ENCODE assay signal across 8 cellular contexts in genomic region chr1:87292684-87293493, GRCh38.
A peak's percentile ranks its signal among the peaks of the same experiment; 100 is the strongest.
DNase-seq lines count a peak whose midpoint lies in the region; ATAC-seq and TF ChIP-seq lines count a peak whose summit lies in the region.

No MANE protein-coding gene starts in this region.

- peak; percentile 69 for ATAC-seq in HG03196 (IDR thresholded peaks at IDR 0.05; ENCODE audit: unreplicated experiment)
- no peak for ATAC-seq in HG02852 (IDR thresholded peaks at IDR 0.05; ENCODE audit: unreplicated experiment)

- TF ChIP-seq CTCF in GM12873 (IDR thresholded peaks at IDR 0.05; ENCODE audit: insufficient read depth, low read depth, low read length, missing control alignments) = peak; percentile 64

- DNase-seq in NCI-H510A treated with DMSO at 0.1 percent for 48 hours (lab: John Stamatoyannopoulos, UW) (peak; percentile 94), midbrain (lab: John Stamatoyannopoulos, UW) (peak; percentile 81)
- peak; percentile 43 to 53 for DNase-seq in activated CD4-positive, alpha-beta T cell treated with anti-CD3 and anti-CD28 coated beads, Interleukin-2, amount 50 U/mL, for 4 hours
- DNase-seq in effector CD4-positive, alpha-beta T cell = peak; percentile 58
- peak; percentile 21 for DNase-seq in stimulated activated CD8-positive, alpha-beta memory T cell treated with anti-CD3 and anti-CD28 coated beads, Interleukin-7, amount 100 ng/mL, for 24 hours (ENCODE audit: low read depth)

Comparison
In these comparisons a context has a peak if more than half of its experiments do, and no peak if none do; other contexts are left out.
1. DNase-seq: peak in every context shown above with its lines; median percentile 94 in NCI-H510A treated with DMSO at 0.1 percent for 48 hours; 81 in midbrain; 58 in effector CD4-positive, alpha-beta T cell; 48 in activated CD4-positive, alpha-beta T cell treated with anti-CD3 and anti-CD28 coated beads, Interleukin-2, amount 50 U/mL, for 4 hours; 21 in stimulated activated CD8-positive, alpha-beta memory T cell treated with anti-CD3 and anti-CD28 coated beads, Interleukin-7, amount 100 ng/mL, for 24 hours.